In genomic region chr1:24488159-24488558, GRCh38 we compare ENCODE assay signal across 8 cellular contexts. TPM values are rescaled to one million over a fixed set of nuclear protein-coding genes. Genes with fewer than 3 reads are reported as not detected.
DNase-seq lines count a peak whose midpoint lies in the region; ATAC-seq and TF ChIP-seq lines count a peak whose summit lies in the region.
"Not testable (repeated sequence)": the region's sequence is repeated elsewhere in the genome, so short reads cannot be mapped to it uniquely, and the experiment has no call there.

No MANE protein-coding gene starts in this region.

- not testable (repeated sequence) for TF ChIP-seq CTCF in activated B cell treated with CpG ODN at 0.5 μM for 24 hours (IDR thresholded peaks at IDR 0.05); activated CD8-positive, alpha-beta T cell treated with anti-CD3 and anti-CD28 coated beads for 36 hours (IDR thresholded peaks at IDR 0.05)

- H3K4me3 Mint-ChIP-seq in activated B cell treated with CpG ODN at 0.5 μM for 24 hours, result peak overlapping the region; percentile 36
- peak overlapping the region; percentile 70 for H3K4me3 Mint-ChIP-seq in activated CD8-positive, alpha-beta T cell treated with anti-CD3 and anti-CD28 coated beads for 36 hours
- peak overlapping the region; percentile 74 for H3K4me3 Mint-ChIP-seq in activated T-helper 17 cell treated with anti-CD3 and anti-CD28 coated beads, Interleukin-2, amount 50 U/mL, for 72 hours
- peak overlapping the region; percentile 72 for H3K4me3 Mint-ChIP-seq in activated naive CD8-positive, alpha-beta T cell treated with anti-CD3 and anti-CD28 coated beads, Interleukin-2, amount 50 U/mL, for 24 hours
- H3K4me3 Mint-ChIP-seq in stimulated activated naive B cell treated with anti-CD40 and anti-IgM and Interleukin-4, amounts not matched to agents 10 μg/mL and 1 μg/mL and 100 μg/mL, for 72 hours, result not testable (repeated sequence)

- H3K4me1 Mint-ChIP-seq in activated B cell treated with CpG ODN at 0.5 μM for 24 hours, result peaks cover 25% of the 10 kb centered on the region
- H3K4me1 Mint-ChIP-seq in activated CD8-positive, alpha-beta T cell treated with anti-CD3 and anti-CD28 coated beads for 36 hours (ENCODE audit: low read depth), result peaks cover 76% of the 10 kb centered on the region
- peaks cover 37% of the 10 kb centered on the region for H3K4me1 Mint-ChIP-seq in activated T-helper 17 cell treated with anti-CD3 and anti-CD28 coated beads, Interleukin-2, amount 50 U/mL, for 72 hours
- H3K4me1 Mint-ChIP-seq in activated naive CD8-positive, alpha-beta T cell treated with anti-CD3 and anti-CD28 coated beads, Interleukin-2, amount 50 U/mL, for 24 hours, result peaks cover 70% of the 10 kb centered on the region
- H3K4me1 Mint-ChIP-seq in stimulated activated naive B cell treated with anti-CD40 and anti-IgM and Interleukin-4, amounts not matched to agents 10 μg/mL and 1 μg/mL and 100 μg/mL, for 72 hours, result peaks cover 16 to 37% of the 10 kb centered on the region in 2 donors

- peak overlapping the region; percentile 81 for H3K27ac Mint-ChIP-seq in activated B cell treated with CpG ODN at 0.5 μM for 24 hours
- peak overlapping the region; percentile 93 for H3K27ac Mint-ChIP-seq in activated CD8-positive, alpha-beta T cell treated with anti-CD3 and anti-CD28 coated beads for 36 hours
- peak overlapping the region; percentile 6 for H3K27ac Mint-ChIP-seq in activated T-helper 17 cell treated with anti-CD3 and anti-CD28 coated beads, Interleukin-2, amount 50 U/mL, for 72 hours
- H3K27ac Mint-ChIP-seq in activated naive CD8-positive, alpha-beta T cell treated with anti-CD3 and anti-CD28 coated beads, Interleukin-2, amount 50 U/mL, for 24 hours, result peak overlapping the region; percentile 86
- H3K27ac Mint-ChIP-seq in stimulated activated naive B cell treated with anti-CD40 and anti-IgM and Interleukin-4, amounts not matched to agents 10 μg/mL and 1 μg/mL and 100 μg/mL, for 72 hours, result peak overlapping the region; percentile 67

- POLR2A ChIA-PET in activated B cell treated with CpG ODN at 0.5 μM for 24 hours (lab: Charles Lee), result interaction anchor here (1.3 kb wide), 1 partner anchor 14 kb away, joined by 9 read pairs; the partner anchor contains the start of gene RCAN3
- POLR2A ChIA-PET in activated CD8-positive, alpha-beta T cell treated with anti-CD3 and anti-CD28 coated beads for 36 hours (lab: Charles Lee), result interaction anchor here (0.8 to 4.2 kb wide), 4 partner anchors 13 to 529 kb away, joined by 3 to 47 read pairs (median 5); partner anchors contain the start of genes PNRC2 and RCAN3

- CTCF ChIA-PET in activated B cell treated with CpG ODN at 0.5 μM for 24 hours (lab: Charles Lee), result interaction anchor here (0.6 kb wide), 1 partner anchor 41 kb away, joined by 6 read pairs; no protein-coding TSS in a partner anchor
- CTCF ChIA-PET in activated CD8-positive, alpha-beta T cell treated with anti-CD3 and anti-CD28 coated beads for 36 hours (lab: Charles Lee), result interaction anchor here (0.8 to 3.8 kb wide), 4 partner anchors 17 to 73 kb away, joined by 3 to 22 read pairs (median 10); partner anchors contain the start of gene NIPAL3

- intact Hi-C loops in activated B cell treated with CpG ODN at 0.5 μM for 24 hours (cut with micrococcal nuclease), result loop anchor here (1.0 kb wide), 2 partner anchors 14 to 48 kb away; partner anchors contain the start of gene RCAN3
- intact Hi-C loops in activated CD8-positive, alpha-beta T cell treated with anti-CD3 and anti-CD28 coated beads for 36 hours (cut with micrococcal nuclease), result loop anchor here (10.0 kb wide), 1 partner anchor 47 kb away; no protein-coding TSS in a partner anchor

- not testable (repeated sequence) for H3K27me3 Mint-ChIP-seq in activated B cell treated with CpG ODN at 0.5 μM for 24 hours; activated CD8-positive, alpha-beta T cell treated with anti-CD3 and anti-CD28 coated beads for 36 hours; activated T-helper 17 cell treated with anti-CD3 and anti-CD28 coated beads, Interleukin-2, amount 50 U/mL, for 72 hours; activated naive CD8-positive, alpha-beta T cell treated with anti-CD3 and anti-CD28 coated beads, Interleukin-2, amount 50 U/mL, for 24 hours; stimulated activated naive B cell treated with anti-CD40 and anti-IgM and Interleukin-4, amounts not matched to agents 10 μg/mL and 1 μg/mL and 100 μg/mL, for 72 hours

- in situ Hi-C loops in Caki2 (cut with HindIII; ENCODE audit: low pct_unique_long_range_greater_than_20kb, low sequenced_read_pairs), result not testable (repeated sequence)

- H3K36me3 Mint-ChIP-seq in activated B cell treated with CpG ODN at 0.5 μM for 24 hours (ENCODE audit: low read depth); activated T-helper 17 cell treated with anti-CD3 and anti-CD28 coated beads, Interleukin-2, amount 50 U/mL, for 72 hours (ENCODE audit: low read depth); activated naive CD8-positive, alpha-beta T cell treated with anti-CD3 and anti-CD28 coated beads, Interleukin-2, amount 50 U/mL, for 24 hours (ENCODE audit: low read depth); stimulated activated naive B cell treated with anti-CD40 and anti-IgM and Interleukin-4, amounts not matched to agents 10 μg/mL and 1 μg/mL and 100 μg/mL, for 72 hours: not testable (repeated sequence)
- H3K36me3 Mint-ChIP-seq in activated CD8-positive, alpha-beta T cell treated with anti-CD3 and anti-CD28 coated beads for 36 hours (ENCODE audit: low read depth), result peaks cover 29% of the 10 kb centered on the region

- peak; percentile 72 for ATAC-seq in activated B cell treated with CpG ODN at 0.5 μM for 24 hours (ENCODE audit: low read depth)
- ATAC-seq in activated CD8-positive, alpha-beta T cell treated with anti-CD3 and anti-CD28 coated beads for 36 hours, result peak; percentile 53
- ATAC-seq in activated T-helper 17 cell treated with anti-CD3 and anti-CD28 coated beads, Interleukin-2, amount 50 U/mL, for 72 hours (replicated peaks), result peak; percentile 85
- peak; percentile 75 for ATAC-seq in activated naive CD8-positive, alpha-beta T cell treated with anti-CD3 and anti-CD28 coated beads, Interleukin-2, amount 50 U/mL, for 24 hours
- ATAC-seq in stimulated activated naive B cell treated with anti-CD40 and anti-IgM and Interleukin-4, amounts not matched to agents 10 μg/mL and 1 μg/mL and 100 μg/mL, for 72 hours (replicated peaks), result peak; percentile 39 to 69

- H3K9me3 Mint-ChIP-seq in activated B cell treated with CpG ODN at 0.5 μM for 24 hours; activated T-helper 17 cell treated with anti-CD3 and anti-CD28 coated beads, Interleukin-2, amount 50 U/mL, for 72 hours; activated naive CD8-positive, alpha-beta T cell treated with anti-CD3 and anti-CD28 coated beads, Interleukin-2, amount 50 U/mL, for 24 hours; stimulated activated naive B cell treated with anti-CD40 and anti-IgM and Interleukin-4, amounts not matched to agents 10 μg/mL and 1 μg/mL and 100 μg/mL, for 72 hours: not testable (repeated sequence)
- peaks cover 10% of the 10 kb centered on the region for H3K9me3 Mint-ChIP-seq in activated CD8-positive, alpha-beta T cell treated with anti-CD3 and anti-CD28 coated beads for 36 hours

- peak; percentile 57 for DNase-seq in Caki2 (ENCODE audit: low read depth)
- not testable (repeated sequence) for DNase-seq in activated B cell treated with CpG ODN at 0.5 μM for 24 hours; stimulated activated naive B cell treated with anti-CD40 and anti-IgM and Interleukin-4, amounts not matched to agents 10 μg/mL and 1 μg/mL and 100 μg/mL, for 72 hours
- peak; percentile 85 for DNase-seq in activated CD8-positive, alpha-beta T cell treated with anti-CD3 and anti-CD28 coated beads for 36 hours
- peak; percentile 64 for DNase-seq in activated naive CD8-positive, alpha-beta T cell treated with anti-CD3 and anti-CD28 coated beads, Interleukin-2, amount 50 U/mL, for 24 hours
- DNase-seq in kidney tubule cell (ENCODE audit: low spot score), result peak; percentile 93
- DNase-seq in stimulated activated CD4-positive, alpha-beta T cell treated with anti-CD3 and anti-CD28 coated beads, Interleukin-2, amount 100 ng/mL, for 4 hours (ENCODE audit: low read depth), result peak; percentile 80

RNA-seq across cellular contexts. Expression of gene RCAN3, which starts 14.5 kb away (rescaled TPM):
- 4.0 and 13.7 TPM in 2 replicates for total RNA-seq in Caki2 (2014; rRNA removed; shearing (Covaris generic); ENCODE audit: low replicate concordance)
- 22.8 and 23.6 TPM in 2 replicates for total RNA-seq in activated B cell treated with CpG ODN at 0.5 μM for 24 hours
- total RNA-seq in activated CD8-positive, alpha-beta T cell treated with anti-CD3 and anti-CD28 coated beads for 36 hours, result 10 to 100 TPM; 55.3 to 56.8 TPM
- 10 to 100 TPM; 38.6 to 54.6 TPM for total RNA-seq in activated T-helper 17 cell treated with anti-CD3 and anti-CD28 coated beads, Interleukin-2, amount 50 U/mL, for 72 hours

Comparison
In these comparisons a context has a peak if more than half of its experiments do, and no peak if none do; other contexts are left out.
1. H3K27ac Mint-ChIP-seq: peak in every context shown above with its lines; median percentile 93 in activated CD8-positive, alpha-beta T cell treated with anti-CD3 and anti-CD28 coated beads for 36 hours; 86 in activated naive CD8-positive, alpha-beta T cell treated with anti-CD3 and anti-CD28 coated beads, Interleukin-2, amount 50 U/mL, for 24 hours; 81 in activated B cell treated with CpG ODN at 0.5 μM for 24 hours; 67 in stimulated activated naive B cell treated with anti-CD40 and anti-IgM and Interleukin-4, amounts not matched to agents 10 μg/mL and 1 μg/mL and 100 μg/mL, for 72 hours; 6 in activated T-helper 17 cell treated with anti-CD3 and anti-CD28 coated beads, Interleukin-2, amount 50 U/mL, for 72 hours.